ENCODE assay signal across 9 cellular contexts in genomic region chr20:38649275-38649891, GRCh38. TPM values are rescaled to one million over a fixed set of nuclear protein-coding genes. Genes with fewer than 3 reads are reported as not detected.
DNase-seq lines count a peak whose midpoint lies in the region; ATAC-seq and TF ChIP-seq lines count a peak whose summit lies in the region.
"Had no signal": no experiment of that assay in that cellular context is flagged by ENCODE, and none has a peak within 500 bp of the region (broad histone marks: within the 10 kb centered on the region; RNA-seq: fewer than 3 reads in every experiment).

No MANE protein-coding gene starts in this region.

- H3K36me3 Mint-ChIP-seq in osteocyte (ENCODE audit: unreplicated experiment): no peaks in the 10 kb centered on the region
- H3K36me3 Mint-ChIP-seq: activated naive CD8-positive, alpha-beta T cell had no signal

- peaks cover 46% of the 10 kb centered on the region for H3K27me3 Mint-ChIP-seq in osteocyte (ENCODE audit: unreplicated experiment)

- H3K9me3 Mint-ChIP-seq in osteocyte (ENCODE audit: unreplicated experiment): no peaks in the 10 kb centered on the region

- peak; percentile 5 for DNase-seq in activated naive CD4-positive, alpha-beta T cell treated with Interleukin-2 at 50 U/mL for 16 hours
- no peak for DNase-seq in activated naive CD4-positive, alpha-beta T cell treated with anti-CD3 and anti-CD28 coated beads, Interleukin-2, amount 50 U/mL, for 16 hours
- DNase-seq in NCI-H2227 treated with DMSO at 0.1 percent for 48 hours (lab: John Stamatoyannopoulos, UW): peak; percentile 78
- peak; percentile 22 for DNase-seq in cerebellum (ENCODE audit: low spot score)
- no peak for DNase-seq in osteocyte (ENCODE audit: extremely low spot score, unreplicated experiment)

- peak; percentile 52 for TF ChIP-seq CTCF in osteocyte (IDR thresholded peaks at IDR 0.05)

- no peak overlapping the region for H3K4me3 Mint-ChIP-seq in osteocyte (ENCODE audit: unreplicated experiment)
- H3K4me3 Mint-ChIP-seq: activated naive CD8-positive, alpha-beta T cell had no signal

- H3K27ac Mint-ChIP-seq in osteocyte (ENCODE audit: unreplicated experiment): no peak overlapping the region
- H3K27ac Mint-ChIP-seq: activated naive CD8-positive, alpha-beta T cell had no signal

- H3K4me1 Mint-ChIP-seq in osteocyte (ENCODE audit: unreplicated experiment): peaks cover 8% of the 10 kb centered on the region

- ATAC-seq in HG02798 (IDR thresholded peaks at IDR 0.05; ENCODE audit: poor library complexity, unreplicated experiment): no peak
- no peak for ATAC-seq in HG02678 (IDR thresholded peaks at IDR 0.05; ENCODE audit: unreplicated experiment)
- no peak for ATAC-seq in GM18870 (IDR thresholded peaks at IDR 0.05; ENCODE audit: unreplicated experiment)

RNA-seq across cellular contexts. Expression of gene ARHGAP40, which starts 47.8 kb away (rescaled TPM):
- total RNA-seq in cerebellum: not detected
- total RNA-seq in osteocyte: not detected in 2 replicates

Comparison
In these comparisons a context has a peak if more than half of its experiments do, and no peak if none do; other contexts are left out.
1. DNase-seq: peak in activated naive CD4-positive, alpha-beta T cell treated with Interleukin-2 at 50 U/mL for 16 hours (single experiment), NCI-H2227 treated with DMSO at 0.1 percent for 48 hours (single experiment) and cerebellum (single experiment); none in activated naive CD4-positive, alpha-beta T cell treated with anti-CD3 and anti-CD28 coated beads, Interleukin-2, amount 50 U/mL, for 16 hours (single experiment) and osteocyte (single experiment).